In the genomic region with DNA sequence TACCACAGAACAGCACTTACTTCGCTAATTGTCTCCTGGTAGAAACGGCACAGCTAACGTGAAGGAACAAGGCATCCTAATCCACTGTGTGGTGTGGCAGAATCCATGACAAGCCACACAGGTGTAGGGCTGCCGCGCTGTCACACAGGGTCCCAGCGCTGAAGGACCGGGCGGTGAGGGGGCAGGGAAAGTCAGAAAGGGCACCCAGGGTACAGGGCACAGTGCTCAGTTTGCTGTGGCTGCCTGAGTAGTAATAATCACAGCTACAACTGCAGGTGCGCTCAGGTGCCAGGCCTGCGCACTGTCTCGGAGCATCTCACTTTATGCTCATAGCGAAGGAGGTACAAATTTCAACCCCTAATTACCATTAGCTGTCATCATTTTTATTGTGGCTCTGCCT, we compare ENCODE assay signal across 18 cellular contexts. TPM values are rescaled to one million over a fixed set of nuclear protein-coding genes. Genes with fewer than 3 reads are reported as not detected.
DNase-seq lines count a peak whose midpoint lies in the region; ATAC-seq, FAIRE-seq and TF ChIP-seq lines count a peak whose summit lies in the region.
"Had no signal": no experiment of that assay in that cellular context is flagged by ENCODE, and none has a peak within 500 bp of the region (broad histone marks: within the 10 kb centered on the region; RNA-seq: fewer than 3 reads in every experiment).

No MANE protein-coding gene starts in this region.

- H3K36me3 ChIP-seq in RWPE2 (ENCODE audit: low read depth): no peaks in the 10 kb centered on the region
- no peaks in the 10 kb centered on the region for H3K36me3 ChIP-seq in GM12878 (ENCODE audit: control insufficient read depth in 2 of 2, insufficient read depth in 2 of 2, low read length in 1 of 2)
- H3K36me3 ChIP-seq: adrenal gland, cardiac muscle cell had no signal

- SMC1A ChIA-PET in GM12878 (lab: Charles Lee; ENCODE audit: uncharacterized antibody, unreplicated experiment): interaction anchor here (1.0 to 7.8 kb wide), 13 partner anchors 8 to 140 kb away, joined by 3 to 117 read pairs (median 24); no protein-coding TSS in a partner anchor

- H3K4me1 ChIP-seq in RWPE2 (ENCODE audit: insufficient read depth, poor library complexity, severe bottlenecking) (no peaks in the 10 kb centered on the region), GM12878 (ENCODE audit: control insufficient read depth, insufficient read depth, low read length) (peaks cover 51% of the 10 kb centered on the region)
- H3K4me1 ChIP-seq: adrenal gland, parathyroid adenoma had no signal

- POLR2A ChIA-PET in GM12878 (lab: Charles Lee): interaction anchor here (0.7 to 7.3 kb wide), 13 partner anchors 8 to 71 kb away, joined by 3 to 80 read pairs (median 12); no protein-coding TSS in a partner anchor

- TF ChIP-seq CTCF in RWPE2 (IDR thresholded peaks at IDR 0.05; ENCODE audit: poor library complexity, severe bottlenecking) (no peak), GM12878 (IDR thresholded peaks at IDR 0.05 in 2 of 3, conservative IDR thresholded peaks at IDR 0.05 in 1 of 3; ENCODE audit: control insufficient read depth in 2 of 3, extremely low read depth in 1 of 3, insufficient read depth in 1 of 3, low read depth in 3 of 3, low read length in 3 of 3) (no peak)

- ATAC-seq in stimulated activated naive CD8-positive, alpha-beta T cell treated with anti-CD3 and anti-CD28 coated beads, Interleukin-15, Interleukin-2, amounts not matched to agents 100 U/mL and 50 U/mL, for 24 hours: no peak
- ATAC-seq in RWPE2 (ENCODE audit: low read depth) (0 out of 3 replicates have a peak, but pooled peaks have one; percentile 12), GM12878 (no peak), GM18858 (IDR thresholded peaks at IDR 0.05; ENCODE audit: unreplicated experiment) (no peak), GM18505 (IDR thresholded peaks at IDR 0.05; ENCODE audit: unreplicated experiment) (no peak)

- H4K20me1 ChIP-seq in GM12878 (ENCODE audit: control insufficient read depth, insufficient read depth): no peaks in the 10 kb centered on the region

- H3K9me3 ChIP-seq in RWPE2 (ENCODE audit: severe bottlenecking): no peaks in the 10 kb centered on the region
- no peaks in the 10 kb centered on the region; the same call in 2 of the 3 replicates for H3K9me3 ChIP-seq in GM12878 (replicated peaks; ENCODE audit: control insufficient read depth, insufficient read depth, low read length)
- H3K9me3 ChIP-seq: adrenal gland had no signal

- H3K27ac ChIP-seq in RWPE2 (ENCODE audit: poor library complexity, severe bottlenecking) (no peak overlapping the region), GM12878 (ENCODE audit: control insufficient read depth, insufficient read depth) (peak overlapping the region; percentile 91)
- H3K27ac ChIP-seq: adrenal gland, cardiac muscle cell, parathyroid adenoma, RWPE1, VCaP had no signal

- FAIRE-seq in GM12878 (lab: Jason Lieb, UNC): no peak
- FAIRE-seq: GM19239 had no signal

- H3K27me3 Mint-ChIP-seq in stimulated activated naive CD8-positive, alpha-beta T cell treated with anti-CD3 and anti-CD28 coated beads, Interleukin-15, Interleukin-2, amounts not matched to agents 100 ng/mL and 50 ng/mL, for 24 hours: no peaks in the 10 kb centered on the region

- intact Hi-C loops in GM12878 (cut with micrococcal nuclease; ENCODE audit: unreplicated experiment): loop anchor here (5.0 kb wide), 1 partner anchor 210 kb away; no protein-coding TSS in a partner anchor

- DNase-seq in stimulated activated naive CD8-positive, alpha-beta T cell treated with anti-CD3 and anti-CD28 coated beads, Interleukin-15, Interleukin-2, amounts not matched to agents 100 U/mL and 50 U/mL, for 24 hours: no peak
- DNase-seq in RWPE2 (ENCODE audit: low spot score): no peak
- no peak for DNase-seq in GM12878 (ENCODE audit: low read depth, low spot score)
- no peak for DNase-seq in effector CD8-positive, alpha-beta T cell (lab: John Stamatoyannopoulos, UW)
- no peak for DNase-seq in NCI-H1417 treated with DMSO at 0.1 percent for 48 hours (lab: John Stamatoyannopoulos, UW)
- DNase-seq: adrenal gland; glutamatergic neuron; NK-92 treated with Interleukin-12 subunit alpha and Interleukin-12 subunit beta, amount 100 ng/mL, for 24 hours; stimulated activated CD4-positive, alpha-beta T cell treated with anti-CD3 and anti-CD28 coated beads, Interleukin-4, amount 100 ng/mL, for 24 hours; SW 1271 had no signal

- WGBS in GM12878 (ENCODE audit: insufficient coverage, insufficient replicate concordance, low lambda C conversion rate, missing lambda C conversion rate): 38% methylated on average over 12 of the region's 12 CpGs

- H3K4me1 Mint-ChIP-seq in stimulated activated naive CD8-positive, alpha-beta T cell treated with anti-CD3 and anti-CD28 coated beads, Interleukin-15, Interleukin-2, amounts not matched to agents 100 ng/mL and 50 ng/mL, for 24 hours (ENCODE audit: low read depth): peaks cover 83% of the 10 kb centered on the region

- no peak overlapping the region for H2AFZ ChIP-seq in GM12878 (ENCODE audit: control insufficient read depth, low read depth, low read length)
- H2AFZ ChIP-seq: parathyroid adenoma had no signal

- TF ChIP-seq POLR2A in GM12878 (IDR thresholded peaks at IDR 0.05; ENCODE audit: low read depth, low read length) (no peak), GM18505 (IDR thresholded peaks at IDR 0.05; ENCODE audit: borderline replicate concordance, extremely low read depth, insufficient read depth, insufficient read length) (no peak)

- H3K9ac ChIP-seq in GM12878 (ENCODE audit: control insufficient read depth, insufficient read depth, low read length): peak overlapping the region; percentile 71
- H3K9ac ChIP-seq: parathyroid adenoma had no signal

- no peak overlapping the region for H3K4me3 ChIP-seq in RWPE2 (ENCODE audit: severe bottlenecking)
- H3K4me3 ChIP-seq in GM12878: peak overlapping the region; percentile 62
- H3K4me3 ChIP-seq: adrenal gland, cardiac muscle cell had no signal

- H3K36me3 Mint-ChIP-seq in stimulated activated naive CD8-positive, alpha-beta T cell treated with anti-CD3 and anti-CD28 coated beads, Interleukin-15, Interleukin-2, amounts not matched to agents 100 ng/mL and 50 ng/mL, for 24 hours (ENCODE audit: low read depth): no peaks in the 10 kb centered on the region

- CTCF ChIA-PET in GM12878 (lab: Yijun Ruan, JAX): interaction anchor here (2.0 to 6.1 kb wide), 4 partner anchors 12 to 140 kb away, joined by 7 to 41 read pairs (median 26); no protein-coding TSS in a partner anchor

- RAD21 ChIA-PET in GM12878 (lab: Charles Lee; ENCODE audit: unreplicated experiment): interaction anchor here (0.7 to 8.6 kb wide), 16 partner anchors 11 to 241 kb away, joined by 3 to 126 read pairs (median 14); a partner anchor contains a TSS

- H3K4me2 ChIP-seq in GM12878 (ENCODE audit: control insufficient read depth, insufficient read depth): peak overlapping the region; percentile 81

- TF ChIP-seq EP300 in GM12878 (IDR thresholded peaks at IDR 0.05; ENCODE audit: borderline replicate concordance in 1 of 2, control insufficient read depth in 1 of 2, low read depth in 2 of 2, low read length in 2 of 2): no peak

- H3K79me2 ChIP-seq in GM12878 (ENCODE audit: control insufficient read depth, insufficient read depth, low read length): peaks cover 4% of the 10 kb centered on the region
- H3K79me2 ChIP-seq: parathyroid adenoma had no signal

- H3K27ac Mint-ChIP-seq in stimulated activated naive CD8-positive, alpha-beta T cell treated with anti-CD3 and anti-CD28 coated beads, Interleukin-15, Interleukin-2, amounts not matched to agents 100 ng/mL and 50 ng/mL, for 24 hours: peak overlapping the region; percentile 99

- H3K27me3 ChIP-seq in RWPE2 (ENCODE audit: insufficient read depth, poor library complexity, severe bottlenecking) (no peaks in the 10 kb centered on the region), GM12878 (replicated peaks in 1 of 2; ENCODE audit: control insufficient read depth in 2 of 2, insufficient read depth in 2 of 2, low read length in 1 of 2) (no peaks in the 10 kb centered on the region)
- H3K27me3 ChIP-seq: adrenal gland, cardiac muscle cell had no signal

- TF ChIP-seq RAD21 in GM12878 (IDR thresholded peaks at IDR 0.05; ENCODE audit: insufficient read depth, low read depth, low read length): no peak

- no peaks in the 10 kb centered on the region for H3K9me3 Mint-ChIP-seq in stimulated activated naive CD8-positive, alpha-beta T cell treated with anti-CD3 and anti-CD28 coated beads, Interleukin-15, Interleukin-2, amounts not matched to agents 100 ng/mL and 50 ng/mL, for 24 hours

- H3K4me3 Mint-ChIP-seq in stimulated activated naive CD8-positive, alpha-beta T cell treated with anti-CD3 and anti-CD28 coated beads, Interleukin-15, Interleukin-2, amounts not matched to agents 100 ng/mL and 50 ng/mL, for 24 hours: peak overlapping the region; percentile 39

- TSS peak; percentile 83 for BruUV-seq in GM12878 (replicated peaks; lab: Mats Ljungman, UMichigan)

- in situ Hi-C loops in GM12878 (cut with MboI): no loop called here

RNA-seq across cellular contexts. Expression of a gene that starts 55.2 kb away (rescaled TPM):
- 112 and 114 TPM in 2 replicates for total RNA-seq in GM12878 (2013; cell fraction: nucleolus; rRNA removed)
- total RNA-seq in GM12878 (2014; rRNA removed): 65.0 and 66.7 TPM in 2 replicates
- total RNA-seq in GM12878 (2014; rRNA removed; fragmentation: Illumina TruSeq; extraction: Trizol): 88.0 and 90.4 TPM in 2 replicates
- total RNA-seq in GM12878 (2021): 76.0 and 78.6 TPM in 2 replicates
- polyA plus RNA-seq in GM12878 (2011; ENCODE audit: low read depth): 28.1 TPM
- 129 and 157 TPM in 2 replicates for polyA plus RNA-seq in GM12878 (2011; rRNA removed)
- 49.4 and 63.1 TPM in 2 replicates for polyA plus RNA-seq in GM12878 (2011; cell fraction: cytosol; rRNA removed)
- 53.4 and 55.1 TPM in 2 replicates for polyA plus RNA-seq in GM12878 (2011; cell fraction: nucleus; rRNA removed)
- polyA plus RNA-seq in GM12878 (2012): 36.8 and 45.6 TPM in 2 replicates
- 86.0 and 90.8 TPM in 2 replicates for polyA plus RNA-seq in GM12878 (2014; fragmentation: Illumina TruSeq; extraction: Trizol)
- 10 to 100 TPM; 37.2 to 42.8 TPM for polyA plus RNA-seq in GM12878 (2014; fragmentation: Nextera tagmentation; extraction: Ambion mirVana)
- 54.8 and 59.9 TPM in 2 replicates for polyA plus RNA-seq in GM12878 (2014; rRNA removed)
- polyA plus RNA-seq in GM12878 (2016; fragmentation: Nextera tagmentation; extraction: Ambion mirVana): 10 to 100 TPM; 13.3 to 60.8 TPM
- 119 and 163 TPM in 2 replicates for polyA minus RNA-seq in GM12878 (2011; rRNA and poly(A)+ RNA removed)
- polyA minus RNA-seq in GM12878 (2011; cell fraction: cytosol; rRNA and poly(A)+ RNA removed): 63.6 and 69.4 TPM in 2 replicates
- 36.1 and 66.9 TPM in 2 replicates for polyA minus RNA-seq in GM12878 (2011; cell fraction: nucleus; rRNA and poly(A)+ RNA removed)
